In genomic region chr7:140060788-140061606, GRCh38 we compare ENCODE assay signal across 9 cellular contexts. TPM values are rescaled to one million over a fixed set of nuclear protein-coding genes. Genes with fewer than 3 reads are reported as not detected.
A peak's percentile ranks its signal among the peaks of the same experiment; 100 is the strongest.
DNase-seq lines count a peak whose midpoint lies in the region; ATAC-seq and TF ChIP-seq lines count a peak whose summit lies in the region.
"Had no signal": no experiment of that assay in that cellular context is flagged by ENCODE, and none has a peak within 500 bp of the region (broad histone marks: within the 10 kb centered on the region; RNA-seq: fewer than 3 reads in every experiment).

No MANE protein-coding gene starts in this region.

- peaks cover 40% of the 10 kb centered on the region for H3K36me3 Mint-ChIP-seq in T-helper 1 cell treated with Interleukin-12 subunit alpha and Interleukin-12 subunit beta and Interleukin-4 antibody, amounts not matched to agents 30 μg/mL and 1 μg/mL, for 36 hours (ENCODE audit: low read depth)
- H3K36me3 Mint-ChIP-seq in activated B cell treated with CpG ODN at 0.5 μM for 24 hours (ENCODE audit: low read depth) = peaks cover 27% of the 10 kb centered on the region

- H3K4me3 ChIP-seq in right cardiac atrium (ENCODE audit: low read length) (no peak overlapping the region), stomach smooth muscle (ENCODE audit: low read length in 2 of 2) (peak overlapping the region; percentile 85 to 86)

- H3K36me3 ChIP-seq in stomach smooth muscle (ENCODE audit: control insufficient read depth in 2 of 2, insufficient read depth in 2 of 2, low read length in 2 of 2) = peaks cover 0 to 4% of the 10 kb centered on the region in 2 donors

- H3K27ac Mint-ChIP-seq in T-helper 1 cell treated with Interleukin-12 subunit alpha and Interleukin-12 subunit beta and Interleukin-4 antibody, amounts not matched to agents 30 μg/mL and 1 μg/mL, for 36 hours = peak overlapping the region; percentile 95
- H3K27ac Mint-ChIP-seq in activated B cell treated with CpG ODN at 0.5 μM for 24 hours = peak overlapping the region; percentile 98

- H3K27ac ChIP-seq in right cardiac atrium (ENCODE audit: low read length) (peak overlapping the region; percentile 78), stomach smooth muscle (ENCODE audit: low read length) (peak overlapping the region; percentile 31)
- H3K27ac ChIP-seq: SJSA1 had no signal

- H3K4me1 ChIP-seq in right cardiac atrium (ENCODE audit: control insufficient read depth, insufficient read depth, low read length) (peaks cover 23% of the 10 kb centered on the region), stomach smooth muscle (ENCODE audit: control insufficient read depth, insufficient read depth, low read length) (peaks cover 26% of the 10 kb centered on the region)

- no peak for ATAC-seq in activated B cell treated with CpG ODN at 0.5 μM for 24 hours (ENCODE audit: low read depth)
- peak; percentile 50 to 69 for ATAC-seq in right cardiac atrium
- ATAC-seq in HG03097 (IDR thresholded peaks at IDR 0.05; ENCODE audit: low FRiP score, unreplicated experiment) = no peak

- no peak overlapping the region for H3K9ac ChIP-seq in stomach smooth muscle (ENCODE audit: low read length in 2 of 2)

- POLR2A ChIA-PET in activated B cell treated with CpG ODN at 0.5 μM for 24 hours (lab: Charles Lee) = interaction anchor here (0.9 to 2.6 kb wide), 3 partner anchors 114 to 169 kb away, joined by 3 to 10 read pairs (median 8); no protein-coding TSS in a partner anchor

- H3K4me1 Mint-ChIP-seq in T-helper 1 cell treated with Interleukin-12 subunit alpha and Interleukin-12 subunit beta and Interleukin-4 antibody, amounts not matched to agents 30 μg/mL and 1 μg/mL, for 36 hours (ENCODE audit: low read depth) = peaks cover 52% of the 10 kb centered on the region
- peaks cover 62% of the 10 kb centered on the region for H3K4me1 Mint-ChIP-seq in activated B cell treated with CpG ODN at 0.5 μM for 24 hours

- 38% methylated on average over 11 of the region's 11 CpGs for WGBS in right cardiac atrium

- H3K9me3 ChIP-seq in right cardiac atrium (ENCODE audit: control insufficient read depth, low read length) (no peaks in the 10 kb centered on the region), stomach smooth muscle (ENCODE audit: control insufficient read depth in 2 of 2, low read length in 2 of 2) (no peaks in the 10 kb centered on the region)

- peaks cover 5% of the 10 kb centered on the region for H3K9me3 Mint-ChIP-seq in T-helper 1 cell treated with Interleukin-12 subunit alpha and Interleukin-12 subunit beta and Interleukin-4 antibody, amounts not matched to agents 30 μg/mL and 1 μg/mL, for 36 hours
- peaks cover 6% of the 10 kb centered on the region for H3K9me3 Mint-ChIP-seq in activated B cell treated with CpG ODN at 0.5 μM for 24 hours

- peak overlapping the region; percentile 94 for H3K4me3 Mint-ChIP-seq in T-helper 1 cell treated with Interleukin-12 subunit alpha and Interleukin-12 subunit beta and Interleukin-4 antibody, amounts not matched to agents 30 μg/mL and 1 μg/mL, for 36 hours
- peak overlapping the region; percentile 97 for H3K4me3 Mint-ChIP-seq in activated B cell treated with CpG ODN at 0.5 μM for 24 hours

- DNase-seq in T-helper 1 cell (no peak), activated B cell treated with CpG ODN at 0.5 μM for 24 hours (no peak), right cardiac atrium (peak; percentile 78 to 84 (median 84)), UCSD-AML1 (lab: John Stamatoyannopoulos, UW; ENCODE audit: unreplicated experiment) (no peak), mucosa of gallbladder (ENCODE audit: low spot score) (no peak)

- CTCF ChIA-PET in activated B cell treated with CpG ODN at 0.5 μM for 24 hours (lab: Charles Lee) = no interaction called here

- H3K27me3 ChIP-seq in right cardiac atrium (ENCODE audit: control insufficient read depth, insufficient read depth) (no peaks in the 10 kb centered on the region), stomach smooth muscle (ENCODE audit: control insufficient read depth in 1 of 2, insufficient read depth in 2 of 2, low read length in 2 of 2) (no peaks in the 10 kb centered on the region)
- H3K27me3 ChIP-seq: SJSA1 had no signal

- no peak for TF ChIP-seq CTCF in activated B cell treated with CpG ODN at 0.5 μM for 24 hours (IDR thresholded peaks at IDR 0.05)

- intact Hi-C loops in activated B cell treated with CpG ODN at 0.5 μM for 24 hours (cut with micrococcal nuclease) = loop anchor here (5.0 to 10.0 kb wide), 2 partner anchors 331 to 946 kb away; no protein-coding TSS in a partner anchor
- intact Hi-C loops in right cardiac atrium (cut with DNase I) = no loop called here

- peaks cover 5% of the 10 kb centered on the region for H3K27me3 Mint-ChIP-seq in T-helper 1 cell treated with Interleukin-12 subunit alpha and Interleukin-12 subunit beta and Interleukin-4 antibody, amounts not matched to agents 30 μg/mL and 1 μg/mL, for 36 hours (ENCODE audit: low read depth)
- H3K27me3 Mint-ChIP-seq in activated B cell treated with CpG ODN at 0.5 μM for 24 hours = no peaks in the 10 kb centered on the region

RNA-seq across cellular contexts. Expression of gene PARP12, which starts 1.8 kb away (rescaled TPM):
- total RNA-seq in activated B cell treated with CpG ODN at 0.5 μM for 24 hours (104 and 128 TPM in 2 replicates), right cardiac atrium (10 to 100 TPM in 3 of 4 donors, 1 to 10 TPM in 1; 9.9 to 21.6 (median 11.3) TPM), mucosa of gallbladder (26.7 TPM)
- 9.4 TPM for polyA plus RNA-seq in right cardiac atrium

Comparison
In these comparisons a context has a peak if more than half of its experiments do, and no peak if none do; other contexts are left out.
1. DNase-seq: peak in right cardiac atrium (3 of 3); none in T-helper 1 cell (0 of 5), activated B cell treated with CpG ODN at 0.5 μM for 24 hours (single experiment), UCSD-AML1 (single experiment) and mucosa of gallbladder (single experiment).
2. ATAC-seq: peak in right cardiac atrium (2 of 2); none in activated B cell treated with CpG ODN at 0.5 μM for 24 hours (single experiment) and HG03097 (single experiment).